Comparison of ENCODE assay signal across 13 cellular contexts in the genomic region with DNA sequence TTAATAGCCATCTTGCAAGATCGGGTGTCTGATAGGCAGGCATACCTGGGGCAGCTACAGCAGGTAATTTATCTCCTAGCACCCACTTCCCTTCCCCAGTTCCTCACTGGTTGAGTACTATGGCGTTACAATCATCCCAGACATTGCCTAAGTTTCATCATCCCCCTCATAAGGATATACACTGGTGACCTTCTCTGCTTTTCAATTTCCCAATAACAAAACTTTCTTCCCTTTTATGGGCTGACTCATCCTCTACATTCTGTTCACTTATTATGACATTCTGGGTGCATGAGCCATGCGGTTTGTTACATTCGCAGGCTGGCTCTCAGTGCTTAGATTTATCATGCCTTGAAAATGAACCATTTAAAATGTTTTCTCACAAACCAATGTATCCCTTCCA. TPM values are rescaled to one million over a fixed set of nuclear protein-coding genes. Genes with fewer than 3 reads are reported as not detected.
DNase-seq lines count a peak whose midpoint lies in the region; ATAC-seq and TF ChIP-seq lines count a peak whose summit lies in the region.
"Had no signal": no experiment of that assay in that cellular context is flagged by ENCODE, and none has a peak within 500 bp of the region (broad histone marks: within the 10 kb centered on the region; RNA-seq: fewer than 3 reads in every experiment).

No MANE protein-coding gene starts in this region.

- H3K9me2 ChIP-seq in PC-9 (ENCODE audit: insufficient read depth): no peaks in the 10 kb centered on the region

- H3K4me1 ChIP-seq in PC-9 (replicated peaks; ENCODE audit: insufficient read depth): peaks cover 14% of the 10 kb centered on the region
- H3K4me1 ChIP-seq: tibial nerve had no signal

- peak; percentile 70 for DNase-seq in HFF-Myc (ENCODE audit: extremely low read depth, low read depth)
- peak in 1 of 2 experiments; percentile 95 for DNase-seq in PC-9
- DNase-seq in GDM1 (lab: John Stamatoyannopoulos, UW): no peak
- no peak for DNase-seq in SK-N-DZ (ENCODE audit: low spot score)
- no peak for DNase-seq in hippocampal formation (lab: John Stamatoyannopoulos, UW)
- DNase-seq: activated CD4-positive, alpha-beta T cell treated with anti-CD3 and anti-CD28 coated beads for 4 hours; activated gamma-delta T cell treated with Interleukin-2 at 50 U/mL for 16 hours; dorsolateral prefrontal cortex; H7; NCI-H146 had no signal

- no peaks in the 10 kb centered on the region for H4K20me1 ChIP-seq in PC-9 (ENCODE audit: insufficient read depth)

- TF ChIP-seq CTCF in HFF-Myc (IDR thresholded peaks at IDR 0.05; ENCODE audit: low read depth, low read length, missing control alignments) (no peak), PC-9 (conservative IDR thresholded peaks at IDR 0.05) (no peak)

- no peaks in the 10 kb centered on the region; the same call in 1 of the 2 replicates for H3K9me3 ChIP-seq in PC-9 (ENCODE audit: insufficient read depth, low read depth)

- peak overlapping the region; percentile 69 for H3K27ac ChIP-seq in PC-9
- H3K27ac ChIP-seq: dorsolateral prefrontal cortex, tibial nerve had no signal

- H3K36me3 Mint-ChIP-seq in dendritic cell treated with granulocyte-macrophage colony-stimulating factor and Interleukin-4, amounts not matched to agents 40 ng/mL and 50 ng/mL, for 4 days (ENCODE audit: low read depth): peaks cover 2% of the 10 kb centered on the region

- no TSS peak for BruUV-seq in PC-9 (replicated peaks; lab: Mats Ljungman, UMichigan)

- peak overlapping the region; percentile 34 for H3K4me2 ChIP-seq in PC-9

- peaks cover 29% of the 10 kb centered on the region for H3K4me1 Mint-ChIP-seq in dendritic cell treated with granulocyte-macrophage colony-stimulating factor and Interleukin-4, amounts not matched to agents 40 ng/mL and 50 ng/mL, for 4 days (ENCODE audit: low read depth)

- H3K4me3 ChIP-seq in HFF-Myc (replicated peaks; ENCODE audit: low read depth, low read length): no peak overlapping the region
- no peak overlapping the region for H3K4me3 ChIP-seq in PC-9
- H3K4me3 ChIP-seq: dorsolateral prefrontal cortex, tibial nerve had no signal

- no peak overlapping the region for H2AFZ ChIP-seq in PC-9

- peak overlapping the region; percentile 42 for H3K27ac Mint-ChIP-seq in dendritic cell treated with granulocyte-macrophage colony-stimulating factor and Interleukin-4, amounts not matched to agents 40 ng/mL and 50 ng/mL, for 4 days

- H3K27me3 Mint-ChIP-seq in dendritic cell treated with granulocyte-macrophage colony-stimulating factor and Interleukin-4, amounts not matched to agents 40 ng/mL and 50 ng/mL, for 4 days: no peaks in the 10 kb centered on the region

- CTCF ChIA-PET in PC-9 (lab: Charles Lee): no interaction called here

- H3K4me3 Mint-ChIP-seq in dendritic cell treated with granulocyte-macrophage colony-stimulating factor and Interleukin-4, amounts not matched to agents 40 ng/mL and 50 ng/mL, for 4 days: no peak overlapping the region

- H3K36me3 ChIP-seq in PC-9 (ENCODE audit: low read depth): no peaks in the 10 kb centered on the region
- H3K36me3 ChIP-seq: tibial nerve had no signal

- POLR2A ChIA-PET in PC-9 (lab: Charles Lee; ENCODE audit: unreplicated experiment): no interaction called here

- H3K79me2 ChIP-seq in PC-9 (ENCODE audit: low read depth): no peaks in the 10 kb centered on the region

- no peaks in the 10 kb centered on the region for H3K27me3 ChIP-seq in PC-9 (ENCODE audit: insufficient read depth, low read depth)
- H3K27me3 ChIP-seq: dorsolateral prefrontal cortex, tibial nerve had no signal

- H3K9me3 Mint-ChIP-seq in dendritic cell treated with granulocyte-macrophage colony-stimulating factor and Interleukin-4, amounts not matched to agents 40 ng/mL and 50 ng/mL, for 4 days: peaks cover 10% of the 10 kb centered on the region

- H3F3A ChIP-seq in PC-9 (ENCODE audit: insufficient read depth, low read depth): peaks cover 9% of the 10 kb centered on the region; the same call in 1 of the 2 replicates

- ATAC-seq in activated CD4-positive, CD25-positive, alpha-beta regulatory T cell treated with anti-CD3 and anti-CD28 coated beads, Interleukin-2, amount 50 U/mL, for 24 hours: no peak

- intact Hi-C loops in PC-9 (cut with micrococcal nuclease; ENCODE audit: unreplicated experiment): no loop called here
- intact Hi-C loops in dendritic cell treated with granulocyte-macrophage colony-stimulating factor and Interleukin-4, amounts not matched to agents 40 ng/mL and 50 ng/mL, for 4 days (cut with micrococcal nuclease): loop anchor here (2.0 kb wide), 1 partner anchor 15 kb away; no protein-coding TSS in a partner anchor

RNA-seq across cellular contexts. Expression of gene MRPL11, which starts 5.0 kb away (rescaled TPM):
- total RNA-seq in PC-9 (2021): 138 and 140 TPM in 2 replicates
- 130 and 167 TPM in 2 replicates for polyA plus RNA-seq in SK-N-DZ (2014; cell fraction: cytosol; rRNA removed)
- 102 and 106 TPM in 2 replicates for polyA plus RNA-seq in SK-N-DZ (2014; cell fraction: nucleus; rRNA removed)

RNA-seq across cellular contexts. Expression of gene NPAS4, which starts 22.8 kb away (rescaled TPM):
- total RNA-seq in PC-9 (2021): not detected in 2 replicates
- not detected in 2 replicates for polyA plus RNA-seq in SK-N-DZ (2014; cell fraction: cytosol; rRNA removed)
- 0.07 TPM in 1 of 2 replicates, not detected in the other for polyA plus RNA-seq in SK-N-DZ (2014; cell fraction: nucleus; rRNA removed)
- total RNA-seq: H7 had no signal

RNA-seq across cellular contexts. Expression of gene PELI3, which starts 23.1 kb away (rescaled TPM):
- total RNA-seq in PC-9 (2021): 14.0 and 18.0 TPM in 2 replicates
- polyA plus RNA-seq in SK-N-DZ (2014; cell fraction: cytosol; rRNA removed): 10.7 and 11.0 TPM in 2 replicates
- 6.0 and 7.4 TPM in 2 replicates for polyA plus RNA-seq in SK-N-DZ (2014; cell fraction: nucleus; rRNA removed)

RNA-seq across cellular contexts. Expression of gene DPP3, which starts 36.6 kb away (rescaled TPM):
- 76.2 and 80.0 TPM in 2 replicates for total RNA-seq in PC-9 (2021)
- polyA plus RNA-seq in SK-N-DZ (2014; cell fraction: cytosol; rRNA removed): 57.4 and 62.3 TPM in 2 replicates
- 88.9 and 107 TPM in 2 replicates for polyA plus RNA-seq in SK-N-DZ (2014; cell fraction: nucleus; rRNA removed)
